1 cellular context compared by ENCODE assay signal in genomic region chr10:48476279-48476982, GRCh38.
TF ChIP-seq lines count a peak whose summit lies in the region.

No MANE protein-coding gene starts in this region.

TF ChIP-seq in K562, 482 proteins besides CTCF, POLR2A, EP300 and RAD21 (continued from another document):
- TF ChIP-seq ZNF318 (IDR thresholded peaks at IDR 0.05; ENCODE audit: borderline replicate concordance in 1 of 2, low read depth in 1 of 2), result no peak
- TF ChIP-seq RHOXF2B (CRISPR knock-in tag; conservative IDR thresholded peaks at IDR 0.05), result no peak
- TF ChIP-seq GABPA (tag; conservative IDR thresholded peaks at IDR 0.05; ENCODE audit: low read depth), result no peak
- TF ChIP-seq CBFB (CRISPR knock-in tag; IDR thresholded peaks at IDR 0.05), result no peak
- TF ChIP-seq SOX6 (IDR thresholded peaks at IDR 0.05), result peak; percentile 23; the same call in 1 of the 2 replicates
- no peak for TF ChIP-seq SMARCA5 (IDR thresholded peaks at IDR 0.05)
- 0 out of 2 replicates have a peak, but pooled peaks have one; percentile 52 for TF ChIP-seq MTA3 (IDR thresholded peaks at IDR 0.05; ENCODE audit: borderline replicate concordance)
- TF ChIP-seq ZNF41 (CRISPR knock-in tag; conservative IDR thresholded peaks at IDR 0.05), result no peak
- peak; percentile 30; the same call in 1 of the 2 replicates for TF ChIP-seq GTF2E2 (tag; IDR thresholded peaks at IDR 0.05)
- TF ChIP-seq TFAP4 (CRISPR knock-in tag; IDR thresholded peaks at IDR 0.05; ENCODE audit: borderline replicate concordance), result 0 out of 2 replicates have a peak, but pooled peaks have one; percentile 8
- TF ChIP-seq SRSF1 (IDR thresholded peaks at IDR 0.05; ENCODE audit: low read depth, low read length), result no peak
- TF ChIP-seq NCOR1 (IDR thresholded peaks at IDR 0.05), result peak; percentile 66
- TF ChIP-seq ZNF644 (tag; IDR thresholded peaks at IDR 0.05; ENCODE audit: low read depth), result peak; percentile 63; the same call in 1 of the 2 replicates
- TF ChIP-seq NFE2L1 (tag; IDR thresholded peaks at IDR 0.05; ENCODE audit: borderline replicate concordance, low read depth), result no peak
- no peak for TF ChIP-seq REST (CRISPR knock-in tag; IDR thresholded peaks at IDR 0.05; ENCODE audit: low read depth)
TF ChIP-seq in K562: peak in this region for 48.
